Comparison of ENCODE assay signal across 13 cellular contexts in genomic region chr5:94632024-94632423, GRCh38. TPM values are rescaled to one million over a fixed set of nuclear protein-coding genes. Genes with fewer than 3 reads are reported as not detected.
DNase-seq lines count a peak whose midpoint lies in the region; ATAC-seq lines count a peak whose summit lies in the region.
"Had no signal": no experiment of that assay in that cellular context is flagged by ENCODE, and none has a peak within 500 bp of the region (broad histone marks: within the 10 kb centered on the region; RNA-seq: fewer than 3 reads in every experiment).

No MANE protein-coding gene starts in this region.

- H3K18ac ChIP-seq in neuronal stem cell (ENCODE audit: low read length): no peak overlapping the region

- H3K36me3 Mint-ChIP-seq in activated naive CD4-positive, alpha-beta T cell treated with anti-CD3 and anti-CD28 coated beads for 36 hours (ENCODE audit: low read depth): peaks cover 52% of the 10 kb centered on the region

- H4K20me1 ChIP-seq in BLaER1: no peaks in the 10 kb centered on the region

- peaks cover 54% of the 10 kb centered on the region for H3K9me3 ChIP-seq in BLaER1
- H3K9me3 ChIP-seq in neuronal stem cell (replicated peaks in 1 of 2; ENCODE audit: control insufficient read depth in 2 of 2, insufficient read depth in 1 of 2, low read depth in 1 of 2, low read length in 2 of 2): peaks cover 1 to 46% of the 10 kb centered on the region in 2 donors
- H3K9me3 ChIP-seq: right lobe of liver had no signal

- no peak overlapping the region for H3K4me3 Mint-ChIP-seq in activated naive CD4-positive, alpha-beta T cell treated with anti-CD3 and anti-CD28 coated beads for 36 hours
- H3K4me3 Mint-ChIP-seq: WTC11 had no signal

- ATAC-seq in GM19035 (IDR thresholded peaks at IDR 0.05; ENCODE audit: unreplicated experiment): peak; percentile 96
- peak; percentile 99 for ATAC-seq in HG02623 (IDR thresholded peaks at IDR 0.05; ENCODE audit: unreplicated experiment)
- peak; percentile 99 for ATAC-seq in HG03442 (IDR thresholded peaks at IDR 0.05; ENCODE audit: unreplicated experiment)
- ATAC-seq: right lobe of liver, WTC11 had no signal

- H2BK12ac ChIP-seq in neuronal stem cell (ENCODE audit: low read length): no peak overlapping the region

- H4K91ac ChIP-seq in neuronal stem cell (ENCODE audit: low read depth, low read length, poor library complexity): no peak overlapping the region

- WGBS in neuronal stem cell (ENCODE audit: extremely low coverage in 2 of 2, insufficient read length in 2 of 2, insufficient replicate concordance in 1 of 2), 2 donors: no CpG with 5 or more reads among the region's 2 CpGs

- no peak overlapping the region for H3K23ac ChIP-seq in neuronal stem cell (ENCODE audit: low read depth, low read length, poor library complexity)

- H3K9ac ChIP-seq in BLaER1 (no peak overlapping the region), neuronal stem cell (ENCODE audit: low read depth, low read length, poor library complexity) (no peak overlapping the region)

- H3K4me2 ChIP-seq in BLaER1 (peak overlapping the region; percentile 54), neuronal stem cell (ENCODE audit: insufficient read depth, low read length, poor library complexity, severe bottlenecking) (no peak overlapping the region)

- DNase-seq in activated naive CD4-positive, alpha-beta T cell treated with anti-CD3 and anti-CD28 coated beads for 36 hours: no peak
- no peak for DNase-seq in neuronal stem cell (ENCODE audit: low spot score)
- no peak for DNase-seq in NCI-H510A treated with DMSO at 0.1 percent for 48 hours (lab: John Stamatoyannopoulos, UW)
- DNase-seq in cortex of kidney (lab: John Stamatoyannopoulos, UW): no peak
- DNase-seq: activated effector memory CD4-positive, alpha-beta T cell treated with Interleukin-2 at 50 U/mL for 16 hours; NCI-H2081; right lobe of liver had no signal

- H3K14ac ChIP-seq in neuronal stem cell (ENCODE audit: low read length): no peak overlapping the region

- no peak overlapping the region for H2AK5ac ChIP-seq in neuronal stem cell (ENCODE audit: low read depth, low read length)

- no peak overlapping the region for H3K4ac ChIP-seq in neuronal stem cell (ENCODE audit: low read length)

- H3K27ac Mint-ChIP-seq in activated naive CD4-positive, alpha-beta T cell treated with anti-CD3 and anti-CD28 coated beads for 36 hours: no peak overlapping the region
- H3K27ac Mint-ChIP-seq: WTC11 had no signal

- CTCF ChIA-PET in activated naive CD4-positive, alpha-beta T cell treated with anti-CD3 and anti-CD28 coated beads for 36 hours (lab: Charles Lee): no interaction called here

- H3K79me1 ChIP-seq in neuronal stem cell (ENCODE audit: low read depth, low read length): peaks cover under 1% of the 10 kb centered on the region

- no peak overlapping the region for H2BK5ac ChIP-seq in neuronal stem cell (ENCODE audit: low read length)

- peaks cover 4% of the 10 kb centered on the region for H3K9me3 Mint-ChIP-seq in activated naive CD4-positive, alpha-beta T cell treated with anti-CD3 and anti-CD28 coated beads for 36 hours
- H3K9me3 Mint-ChIP-seq: WTC11 had no signal

- H3K4me1 ChIP-seq in BLaER1 (peaks cover 19% of the 10 kb centered on the region), neuronal stem cell (ENCODE audit: control insufficient read depth in 2 of 2, insufficient read depth in 1 of 2, low read depth in 1 of 2, low read length in 2 of 2) (no peaks in the 10 kb centered on the region)
- H3K4me1 ChIP-seq: right lobe of liver had no signal

- H3K27ac ChIP-seq in BLaER1: 0 out of 2 replicates have a peak overlapping the region, but pooled peaks have one; percentile 10
- H3K27ac ChIP-seq in neuronal stem cell (replicated peaks; ENCODE audit: low read length): no peak overlapping the region
- H3K27ac ChIP-seq: coronary artery, right lobe of liver had no signal

- peak overlapping the region; percentile 37; the same call in 1 of the 2 replicates for H3K4me3 ChIP-seq in BLaER1
- no peak overlapping the region for H3K4me3 ChIP-seq in neuronal stem cell (ENCODE audit: low read length in 2 of 2)
- H3K4me3 ChIP-seq: coronary artery, right lobe of liver had no signal

- H3K27me3 Mint-ChIP-seq in activated naive CD4-positive, alpha-beta T cell treated with anti-CD3 and anti-CD28 coated beads for 36 hours (ENCODE audit: low read depth): no peaks in the 10 kb centered on the region

- no peak overlapping the region for H4K8ac ChIP-seq in neuronal stem cell (ENCODE audit: low read depth, low read length)

- H2BK15ac ChIP-seq in neuronal stem cell (ENCODE audit: low read length): no peak overlapping the region

- H2BK120ac ChIP-seq in neuronal stem cell (ENCODE audit: low read depth, low read length): no peak overlapping the region

- no peak overlapping the region for H2AFZ ChIP-seq in neuronal stem cell (ENCODE audit: low read length)

- peaks cover 4% of the 10 kb centered on the region for H3K4me1 Mint-ChIP-seq in activated naive CD4-positive, alpha-beta T cell treated with anti-CD3 and anti-CD28 coated beads for 36 hours (ENCODE audit: low read depth)

- intact Hi-C loops in activated naive CD4-positive, alpha-beta T cell treated with anti-CD3 and anti-CD28 coated beads for 36 hours (cut with micrococcal nuclease): no loop called here

- H3K27me3 ChIP-seq in BLaER1 (no peaks in the 10 kb centered on the region), neuronal stem cell (ENCODE audit: control insufficient read depth in 3 of 3, insufficient read depth in 3 of 3, low read depth in 1 of 3, low read length in 3 of 3) (no peaks in the 10 kb centered on the region)
- H3K27me3 ChIP-seq: right lobe of liver had no signal

- H3K36me3 ChIP-seq in BLaER1: peaks cover 67% of the 10 kb centered on the region
- H3K36me3 ChIP-seq in neuronal stem cell (replicated peaks in 1 of 2; ENCODE audit: control insufficient read depth in 2 of 2, insufficient read depth in 2 of 2, low read length in 2 of 2): peaks cover 3 to 88% of the 10 kb centered on the region in 2 donors
- H3K36me3 ChIP-seq: right lobe of liver had no signal

RNA-seq across cellular contexts. Expression of gene SLF1, which starts 13.6 kb away (rescaled TPM):
- 10 to 100 TPM; 12.4 to 12.8 TPM for total RNA-seq in activated naive CD4-positive, alpha-beta T cell treated with anti-CD3 and anti-CD28 coated beads for 36 hours
- polyA plus RNA-seq in neuronal stem cell (2013, experiment 1 of 2): 20.3 TPM
- 19.5 TPM for polyA plus RNA-seq in neuronal stem cell (2013, experiment 2 of 2)

RNA-seq across cellular contexts. Expression of gene KIAA0825, which starts 13.6 kb away (rescaled TPM):
- total RNA-seq in activated naive CD4-positive, alpha-beta T cell treated with anti-CD3 and anti-CD28 coated beads for 36 hours: under 1 TPM; 0.07 to 0.24 TPM
- 0.78 TPM for polyA plus RNA-seq in neuronal stem cell (2013, experiment 1 of 2)
- polyA plus RNA-seq in neuronal stem cell (2013, experiment 2 of 2): 0.83 TPM
